9 cellular contexts compared by ENCODE assay signal in the genomic region with DNA sequence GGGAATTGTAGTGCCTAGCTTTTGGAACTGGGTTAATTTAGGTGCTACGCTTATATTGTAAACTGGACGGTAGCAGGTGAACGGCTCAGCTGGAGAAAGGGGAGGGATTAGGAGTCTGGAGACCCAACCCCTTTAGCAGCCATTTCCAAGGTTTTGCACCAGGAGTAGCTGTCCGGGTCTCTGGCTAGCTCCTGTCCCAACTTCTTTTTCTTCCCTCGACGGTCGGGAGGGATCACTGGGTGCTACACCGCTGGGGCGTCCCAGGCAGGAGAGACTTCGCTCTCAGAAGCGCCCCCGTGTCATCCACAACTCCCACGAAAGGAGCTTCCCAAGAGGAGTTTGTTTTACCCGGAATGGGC. TPM values are rescaled to one million over a fixed set of nuclear protein-coding genes. Genes with fewer than 3 reads are reported as not detected.
A peak's percentile ranks its signal among the peaks of the same experiment; 100 is the strongest.
DNase-seq lines count a peak whose midpoint lies in the region; ATAC-seq, FAIRE-seq and TF ChIP-seq lines count a peak whose summit lies in the region.
"Had no signal": no experiment of that assay in that cellular context is flagged by ENCODE, and none has a peak within 500 bp of the region (broad histone marks: within the 10 kb centered on the region; RNA-seq: fewer than 3 reads in every experiment).

No MANE protein-coding gene starts in this region.

- peaks cover 23% of the 10 kb centered on the region for H3K27me3 Mint-ChIP-seq in astrocyte (ENCODE audit: low read depth, unreplicated experiment)

- H3K9me3 Mint-ChIP-seq in astrocyte (ENCODE audit: unreplicated experiment), result peaks cover 2% of the 10 kb centered on the region

- no peaks in the 10 kb centered on the region for H3K36me3 Mint-ChIP-seq in astrocyte (ENCODE audit: low read depth, unreplicated experiment)

- H3K27ac Mint-ChIP-seq in astrocyte (ENCODE audit: unreplicated experiment), result no peak overlapping the region

- FAIRE-seq in astrocyte (lab: Jason Lieb, UNC), result no peak

- H4K20me1 ChIP-seq in astrocyte (ENCODE audit: insufficient read depth, low read length), result no peaks in the 10 kb centered on the region

- no peak overlapping the region for H3K9ac ChIP-seq in astrocyte (ENCODE audit: low read length)

- ATAC-seq in lower lobe of right lung, result peak in 1 of 2 donors; percentile 52
- ATAC-seq in GM19035 (IDR thresholded peaks at IDR 0.05; ENCODE audit: unreplicated experiment), result no peak

- peaks cover 13% of the 10 kb centered on the region for H3K4me1 ChIP-seq in astrocyte (ENCODE audit: insufficient read depth, low read length)
- H3K4me1 ChIP-seq in lower lobe of right lung, result peaks cover 13% of the 10 kb centered on the region
- H3K4me1 ChIP-seq: Caco-2 had no signal

- no peaks in the 10 kb centered on the region for H3K36me3 ChIP-seq in astrocyte (ENCODE audit: insufficient read depth, low read length)
- H3K36me3 ChIP-seq in lower lobe of right lung, result no peaks in the 10 kb centered on the region

- H3K4me3 ChIP-seq in astrocyte (ENCODE audit: insufficient read depth, low read depth, low read length) (peak overlapping the region; percentile 61), lower lobe of right lung (peak overlapping the region; percentile 39)

- intact Hi-C loops in lower lobe of right lung (cut with DNase I), result loop anchor here (10.0 kb wide), 1 partner anchor 59 kb away; no protein-coding TSS in a partner anchor

- H3K27ac ChIP-seq in astrocyte (ENCODE audit: low read depth, low read length) (no peak overlapping the region), lower lobe of right lung (no peak overlapping the region)

- peak overlapping the region; percentile 77 for H2AFZ ChIP-seq in astrocyte (ENCODE audit: low read depth, low read length)

- H3K4me2 ChIP-seq in astrocyte (ENCODE audit: low read length), result peak overlapping the region; percentile 90

- H3K79me2 ChIP-seq in astrocyte (ENCODE audit: insufficient read depth, low read length), result no peaks in the 10 kb centered on the region

- peak overlapping the region; percentile 96 for H3K4me3 Mint-ChIP-seq in astrocyte (ENCODE audit: unreplicated experiment)

- H3K27me3 ChIP-seq in astrocyte (ENCODE audit: insufficient read depth, low read length), result peaks cover 46% of the 10 kb centered on the region
- peaks cover 66% of the 10 kb centered on the region for H3K27me3 ChIP-seq in lower lobe of right lung (ENCODE audit: low read depth)

- H3K4me1 Mint-ChIP-seq in astrocyte (ENCODE audit: low read depth, unreplicated experiment), result peaks cover 10% of the 10 kb centered on the region

- TF ChIP-seq CTCF in astrocyte (IDR thresholded peaks at IDR 0.05; ENCODE audit: insufficient read depth, low read depth, low read length) (no peak), lower lobe of right lung (IDR thresholded peaks at IDR 0.05) (no peak)

- DNase-seq in COLO668 (lab: John Stamatoyannopoulos, UW; ENCODE audit: unreplicated experiment) (peak; percentile 69), NCI-H187 treated with DMSO at 0.1 percent for 48 hours (lab: John Stamatoyannopoulos, UW) (peak; percentile 80), astrocyte (ENCODE audit: low read depth) (no peak), lower lobe of right lung (no peak), NK-92 (lab: John Stamatoyannopoulos, UW; ENCODE audit: unreplicated experiment) (no peak), DMS153 treated with DMSO at 0.1 percent for 48 hours (lab: John Stamatoyannopoulos, UW; ENCODE audit: unreplicated experiment) (no peak), DMS114 treated with DMSO at 0.1 percent for 48 hours (lab: John Stamatoyannopoulos, UW; ENCODE audit: unreplicated experiment) (no peak)
- DNase-seq: Caco-2 had no signal

- H3K9me3 ChIP-seq in astrocyte (ENCODE audit: insufficient read depth, low read depth, low read length) (no peaks in the 10 kb centered on the region), lower lobe of right lung (no peaks in the 10 kb centered on the region)
- H3K9me3 ChIP-seq: Caco-2 had no signal

RNA-seq across cellular contexts. Expression of a gene that starts 0.7 kb away (rescaled TPM):
- total RNA-seq in astrocyte (3.7 and 6.9 TPM in 2 replicates), lower lobe of right lung (not detected)
- total RNA-seq: Caco-2 had no signal

Comparison
In these comparisons a context has a peak if more than half of its experiments do, and no peak if none do; other contexts are left out.
1. DNase-seq: peak in COLO668 (single experiment) and NCI-H187 treated with DMSO at 0.1 percent for 48 hours (single experiment); none in astrocyte (single experiment), lower lobe of right lung (single experiment), NK-92 (single experiment), DMS153 treated with DMSO at 0.1 percent for 48 hours (single experiment) and DMS114 treated with DMSO at 0.1 percent for 48 hours (single experiment).